ENCODE assay signal across 1 cellular context in genomic region chr12:38906482-38907170, GRCh38.
TF ChIP-seq lines count a peak whose summit lies in the region.

No MANE protein-coding gene starts in this region.

TF ChIP-seq in HepG2, 621 proteins besides CTCF, POLR2A, EP300 and RAD21 (continued from another document and continues in another):
- no peak for TF ChIP-seq PRDM4 (CRISPR knock-in tag; IDR thresholded peaks at IDR 0.05; ENCODE audit: borderline replicate concordance)
- 0 out of 2 replicates have a peak, but pooled peaks have one; percentile 22 for TF ChIP-seq THRA (CRISPR knock-in tag; IDR thresholded peaks at IDR 0.05; ENCODE audit: borderline replicate concordance)
- no peak for TF ChIP-seq THAP9 (CRISPR knock-in tag; IDR thresholded peaks at IDR 0.05; ENCODE audit: borderline replicate concordance)
- no peak for TF ChIP-seq ZNF260 (CRISPR knock-in tag; IDR thresholded peaks at IDR 0.05; ENCODE audit: borderline replicate concordance, low read depth)
- no peak for TF ChIP-seq ZNF251 (CRISPR knock-in tag; IDR thresholded peaks at IDR 0.05)
- TF ChIP-seq MNT (IDR thresholded peaks at IDR 0.05): no peak
- TF ChIP-seq ZNF282 (IDR thresholded peaks at IDR 0.05; ENCODE audit: partially characterized antibody): no peak
- no peak for TF ChIP-seq BCLAF1 (IDR thresholded peaks at IDR 0.05)
- no peak for TF ChIP-seq AGO2 (optimal IDR thresholded peaks at IDR 0.05; ENCODE audit: low read depth, low read length)
- TF ChIP-seq ZNF205 (CRISPR knock-in tag; IDR thresholded peaks at IDR 0.05): peak; percentile 75; the same call in 1 of the 2 replicates
- no peak for TF ChIP-seq HNRNPH1 (optimal IDR thresholded peaks at IDR 0.05; ENCODE audit: low read depth, low read length)
- no peak for TF ChIP-seq ZC3H13 (CRISPR knock-in tag; IDR thresholded peaks at IDR 0.05)
- TF ChIP-seq PRMT3 (CRISPR knock-in tag; IDR thresholded peaks at IDR 0.05; ENCODE audit: borderline replicate concordance, low read depth): no peak
- TF ChIP-seq SUZ12 (IDR thresholded peaks at IDR 0.05; ENCODE audit: low read depth, low read length): no peak
- TF ChIP-seq NR3C1 (CRISPR knock-in tag; IDR thresholded peaks at IDR 0.05): no peak
- no peak for TF ChIP-seq ZNF629 (CRISPR knock-in tag; conservative IDR thresholded peaks at IDR 0.05)
- no peak for TF ChIP-seq GLMP (CRISPR knock-in tag; IDR thresholded peaks at IDR 0.05; ENCODE audit: borderline replicate concordance)
- TF ChIP-seq ZNF331 (CRISPR knock-in tag; IDR thresholded peaks at IDR 0.05): peak; percentile 63
- TF ChIP-seq ZNF501 (CRISPR knock-in tag; IDR thresholded peaks at IDR 0.05): peak; percentile 57; the same call in 1 of the 2 replicates
- TF ChIP-seq ZNF577 (CRISPR knock-in tag; IDR thresholded peaks at IDR 0.05; ENCODE audit: borderline replicate concordance, low read depth): no peak
- no peak for TF ChIP-seq TFE3 (CRISPR knock-in tag; IDR thresholded peaks at IDR 0.05)
- peak; percentile 60 for TF ChIP-seq GATAD1 (CRISPR knock-in tag; IDR thresholded peaks at IDR 0.05)
- TF ChIP-seq ZBTB3 (CRISPR knock-in tag; IDR thresholded peaks at IDR 0.05; ENCODE audit: borderline replicate concordance, low read depth): no peak
- 0 out of 2 replicates have a peak, but pooled peaks have one; percentile 29 for TF ChIP-seq CBFB (CRISPR knock-in tag; IDR thresholded peaks at IDR 0.05)
- 0 out of 2 replicates have a peak, but pooled peaks have one; percentile 24 for TF ChIP-seq ZBTB38 (CRISPR knock-in tag; IDR thresholded peaks at IDR 0.05)
- TF ChIP-seq EZH2 (conservative IDR thresholded peaks at IDR 0.05; ENCODE audit: low read depth, low read length): no peak
- TF ChIP-seq SRF (IDR thresholded peaks at IDR 0.05; ENCODE audit: low read depth, low read length): no peak
- no peak for TF ChIP-seq CBX2 (IDR thresholded peaks at IDR 0.05; ENCODE audit: low read depth, low read length)
- no peak for TF ChIP-seq CBX2 (CRISPR knock-in tag; IDR thresholded peaks at IDR 0.05; ENCODE audit: low read depth)
- no peak for TF ChIP-seq GMEB2 (CRISPR knock-in tag; IDR thresholded peaks at IDR 0.05; ENCODE audit: low read depth)
- no peak for TF ChIP-seq ZNF713 (CRISPR knock-in tag; IDR thresholded peaks at IDR 0.05)
- no peak for TF ChIP-seq SMYD3 (CRISPR knock-in tag; IDR thresholded peaks at IDR 0.05)
- TF ChIP-seq ZNF670 (CRISPR knock-in tag; IDR thresholded peaks at IDR 0.05; ENCODE audit: borderline replicate concordance): no peak
- 0 out of 2 replicates have a peak, but pooled peaks have one; percentile 33 for TF ChIP-seq PHF21A (CRISPR knock-in tag; IDR thresholded peaks at IDR 0.05)
- TF ChIP-seq BRCA1 (CRISPR knock-in tag; IDR thresholded peaks at IDR 0.05): no peak
- TF ChIP-seq IKZF5 (CRISPR knock-in tag; IDR thresholded peaks at IDR 0.05): peak; percentile 31; the same call in 1 of the 2 replicates
- TF ChIP-seq ZNF101 (CRISPR knock-in tag; IDR thresholded peaks at IDR 0.05; ENCODE audit: borderline replicate concordance, low read depth): no peak
- TF ChIP-seq ZNF274 (CRISPR knock-in tag; IDR thresholded peaks at IDR 0.05): peak; percentile 59; the same call in 1 of the 2 replicates
- no peak for TF ChIP-seq CREM (IDR thresholded peaks at IDR 0.05)
- no peak for TF ChIP-seq CREM (CRISPR knock-in tag; IDR thresholded peaks at IDR 0.05)
- no peak for TF ChIP-seq ATF2 (CRISPR knock-in tag; IDR thresholded peaks at IDR 0.05)
- no peak for TF ChIP-seq GABPA (IDR thresholded peaks at IDR 0.05; ENCODE audit: low read depth, low read length)
- TF ChIP-seq GABPA (CRISPR knock-in tag; IDR thresholded peaks at IDR 0.05; ENCODE audit: low read depth): peak; percentile 68
- TF ChIP-seq FOXP1 (IDR thresholded peaks at IDR 0.05): no peak
- no peak for TF ChIP-seq FOXP1 (CRISPR knock-in tag; IDR thresholded peaks at IDR 0.05)
- no peak for TF ChIP-seq SMARCE1 (IDR thresholded peaks at IDR 0.05; ENCODE audit: borderline replicate concordance)
- no peak for TF ChIP-seq ATAD3A (CRISPR knock-in tag; IDR thresholded peaks at IDR 0.05)
- 0 out of 2 replicates have a peak, but pooled peaks have one; percentile 46 for TF ChIP-seq ZNF292 (CRISPR knock-in tag; IDR thresholded peaks at IDR 0.05; ENCODE audit: borderline replicate concordance, low read depth)
